ENCODE assay signal across 1 cellular context in the genomic region with DNA sequence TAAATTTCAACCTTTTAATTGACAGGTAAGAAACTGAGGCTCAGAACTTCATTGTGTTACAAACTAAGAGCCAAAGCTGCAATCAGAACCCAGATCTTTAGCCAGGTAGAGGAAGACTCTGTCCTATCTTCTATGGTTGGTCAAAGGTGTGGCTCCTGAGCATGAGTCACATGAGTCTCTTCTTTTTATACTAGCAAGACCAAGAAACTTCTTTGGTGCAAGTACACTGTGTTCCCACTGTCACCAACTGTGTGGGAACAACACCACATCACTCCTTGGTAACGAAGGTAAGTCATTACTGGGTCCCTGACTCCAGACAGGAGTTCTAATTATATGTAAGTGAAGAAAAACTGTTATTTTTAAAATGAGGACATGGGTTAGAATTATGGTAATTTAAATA.
TF ChIP-seq lines count a peak whose summit lies in the region.

No MANE protein-coding gene starts in this region.

TF ChIP-seq in HCT116, 20 proteins besides CTCF, POLR2A, EP300 and RAD21 (continued from another document):
- TF ChIP-seq CBX3 (IDR thresholded peaks at IDR 0.05; ENCODE audit: low read depth), result no peak
- TF ChIP-seq MAX (IDR thresholded peaks at IDR 0.05), result no peak
- TF ChIP-seq CEBPB (IDR thresholded peaks at IDR 0.05; ENCODE audit: low read depth), result no peak
- TF ChIP-seq SRF (IDR thresholded peaks at IDR 0.05; ENCODE audit: low read depth), result no peak
- TF ChIP-seq JUND (IDR thresholded peaks at IDR 0.05), result no peak
- TF ChIP-seq EGR1 (IDR thresholded peaks at IDR 0.05; ENCODE audit: low read depth), result no peak
- no peak for TF ChIP-seq POLR2AphosphoS5 (IDR thresholded peaks at IDR 0.05; ENCODE audit: low read depth, low read length)
- TF ChIP-seq EZH2phosphoT487 (IDR thresholded peaks at IDR 0.05; ENCODE audit: borderline replicate concordance), result no peak
- no peak for TF ChIP-seq EZH2 (IDR thresholded peaks at IDR 0.05)
- no peak for TF ChIP-seq FOSL1 (IDR thresholded peaks at IDR 0.05; ENCODE audit: low read depth)
- no peak for TF ChIP-seq SIN3A (IDR thresholded peaks at IDR 0.05; ENCODE audit: low read depth)
- TF ChIP-seq REST (IDR thresholded peaks at IDR 0.05; ENCODE audit: low read depth), result no peak
